Comparison of ENCODE assay signal across 12 cellular contexts in genomic region chr12:50520345-50520744, GRCh38. TPM values are rescaled to one million over a fixed set of nuclear protein-coding genes. Genes with fewer than 3 reads are reported as not detected.
A peak's percentile ranks its signal among the peaks of the same experiment; 100 is the strongest.
DNase-seq lines count a peak whose midpoint lies in the region; ATAC-seq and TF ChIP-seq lines count a peak whose summit lies in the region.
"Had no signal": no experiment of that assay in that cellular context is flagged by ENCODE, and none has a peak within 500 bp of the region (broad histone marks: within the 10 kb centered on the region; RNA-seq: fewer than 3 reads in every experiment).

No MANE protein-coding gene starts in this region.

- DNase-seq in activated T-cell treated with anti-CD3 and anti-CD28 coated beads, Interleukin-2, amount 50 U/mL, for 24 hours, result no peak
- DNase-seq in activated T-cell treated with anti-CD3 and anti-CD28 coated beads for 4 hours, result no peak
- no peak for DNase-seq in WTC11 (ENCODE audit: low spot score)
- no peak for DNase-seq in immature natural killer cell
- DNase-seq in stimulated activated naive CD8-positive, alpha-beta T cell treated with anti-CD3 and anti-CD28 coated beads, Interleukin-15, amount 100 ng/mL, for 72 hours, result no peak
- no peak for DNase-seq in GM10248 (ENCODE audit: extremely low spot score)
- DNase-seq in NCI-H2196 (lab: John Stamatoyannopoulos, UW; ENCODE audit: unreplicated experiment), result no peak
- DNase-seq in RKO (ENCODE audit: low spot score), result no peak
- DNase-seq: activated CD4-positive, alpha-beta T cell treated with anti-CD3 and anti-CD28 coated beads, Interleukin-2, amount 50 U/mL, for 4 hours; NCI-H1105; NCI-H526 treated with DMSO at 0.1 percent for 48 hours had no signal

- peak overlapping the region; percentile 83 for H3K27ac Mint-ChIP-seq in activated T-cell treated with anti-CD3 and anti-CD28 coated beads, Interleukin-2, amount 50 U/mL, for 24 hours
- H3K27ac Mint-ChIP-seq in WTC11, result peak overlapping the region; percentile 57; the same call in 1 of the 2 replicates
- peak overlapping the region; percentile 45 to 79 (median 66) for H3K27ac Mint-ChIP-seq in immature natural killer cell
- peak overlapping the region; percentile 55 to 87 for H3K27ac Mint-ChIP-seq in stimulated activated naive CD8-positive, alpha-beta T cell treated with anti-CD3 and anti-CD28 coated beads, Interleukin-15, amount 100 ng/mL, for 72 hours

- no peak for ATAC-seq in WTC11
- no peak for ATAC-seq in stimulated activated naive CD8-positive, alpha-beta T cell treated with anti-CD3 and anti-CD28 coated beads, Interleukin-15, amount 100 ng/mL, for 72 hours

- peak overlapping the region; percentile 52 for H3K4me3 Mint-ChIP-seq in activated T-cell treated with anti-CD3 and anti-CD28 coated beads, Interleukin-2, amount 50 U/mL, for 24 hours
- no peak overlapping the region for H3K4me3 Mint-ChIP-seq in WTC11
- peak overlapping the region in 4 of 5 donors; percentile 32 to 53 (median 42) for H3K4me3 Mint-ChIP-seq in immature natural killer cell
- peak overlapping the region; percentile 64 to 78 for H3K4me3 Mint-ChIP-seq in stimulated activated naive CD8-positive, alpha-beta T cell treated with anti-CD3 and anti-CD28 coated beads, Interleukin-15, amount 100 ng/mL, for 72 hours
- H3K4me3 Mint-ChIP-seq: neural crest cell had no signal

- peaks cover 22% of the 10 kb centered on the region for H3K36me3 Mint-ChIP-seq in activated T-cell treated with anti-CD3 and anti-CD28 coated beads, Interleukin-2, amount 50 U/mL, for 24 hours (ENCODE audit: low read depth)
- peaks cover 6% of the 10 kb centered on the region for H3K36me3 Mint-ChIP-seq in WTC11
- peaks cover 0 to 3% (median 0%) of the 10 kb centered on the region in 3 donors for H3K36me3 Mint-ChIP-seq in immature natural killer cell

- no peaks in the 10 kb centered on the region for H3K9me3 Mint-ChIP-seq in activated T-cell treated with anti-CD3 and anti-CD28 coated beads, Interleukin-2, amount 50 U/mL, for 24 hours
- H3K9me3 Mint-ChIP-seq in WTC11, result no peaks in the 10 kb centered on the region
- H3K9me3 Mint-ChIP-seq in immature natural killer cell, result no peaks in the 10 kb centered on the region
- H3K9me3 Mint-ChIP-seq in stimulated activated naive CD8-positive, alpha-beta T cell treated with anti-CD3 and anti-CD28 coated beads, Interleukin-15, amount 100 ng/mL, for 72 hours, result no peaks in the 10 kb centered on the region
- H3K9me3 Mint-ChIP-seq: neural crest cell had no signal

- H3K4me1 Mint-ChIP-seq in activated T-cell treated with anti-CD3 and anti-CD28 coated beads, Interleukin-2, amount 50 U/mL, for 24 hours (ENCODE audit: low read depth), result peaks cover 48% of the 10 kb centered on the region
- H3K4me1 Mint-ChIP-seq in WTC11 (peaks cover 10% of the 10 kb centered on the region), immature natural killer cell (peaks cover 33 to 39% of the 10 kb centered on the region in 2 donors)
- H3K4me1 Mint-ChIP-seq in stimulated activated naive CD8-positive, alpha-beta T cell treated with anti-CD3 and anti-CD28 coated beads, Interleukin-15, amount 100 ng/mL, for 72 hours, result peaks cover 60% of the 10 kb centered on the region

- POLR2A ChIA-PET in WTC11 (lab: Charles Lee) (no interaction called here), GM10248 (lab: Yijun Ruan, JAX) (interaction anchor here (0.6 to 0.7 kb wide), 2 partner anchors 17 to 63 kb away, joined by 4 to 6 read pairs; no protein-coding TSS in a partner anchor)

- CTCF ChIA-PET in WTC11 (lab: Charles Lee) (no interaction called here), GM10248 (lab: Yijun Ruan, JAX) (interaction anchor here (0.7 to 7.2 kb wide), 7 partner anchors 8 to 119 kb away, joined by 3 to 75 read pairs (median 3); partner anchors contain the start of gene DIP2B)

- no peaks in the 10 kb centered on the region for H3K27me3 Mint-ChIP-seq in activated T-cell treated with anti-CD3 and anti-CD28 coated beads, Interleukin-2, amount 50 U/mL, for 24 hours
- H3K27me3 Mint-ChIP-seq in WTC11 (ENCODE audit: low read depth), result no peaks in the 10 kb centered on the region
- no peaks in the 10 kb centered on the region for H3K27me3 Mint-ChIP-seq in immature natural killer cell (ENCODE audit: low read depth in 3 of 3)
- H3K27me3 Mint-ChIP-seq in stimulated activated naive CD8-positive, alpha-beta T cell treated with anti-CD3 and anti-CD28 coated beads, Interleukin-15, amount 100 ng/mL, for 72 hours, result no peaks in the 10 kb centered on the region

- TF ChIP-seq CTCF in WTC11 (IDR thresholded peaks at IDR 0.05) (no peak), GM10248 (IDR thresholded peaks at IDR 0.05; ENCODE audit: control extremely low read depth, extremely low read depth, low read depth, missing control alignments) (no peak)

TF ChIP-seq in WTC11, 78 proteins besides CTCF, POLR2A, EP300 and RAD21 (continues in another document):
- TF ChIP-seq OVOL2 (CRISPR knock-in tag; IDR thresholded peaks at IDR 0.05; ENCODE audit: borderline replicate concordance) (no peak), NR2C2 (CRISPR knock-in tag; IDR thresholded peaks at IDR 0.05) (no peak), TCF7 (CRISPR knock-in tag; IDR thresholded peaks at IDR 0.05; ENCODE audit: low read depth) (no peak), AR (CRISPR knock-in tag; IDR thresholded peaks at IDR 0.05) (no peak), ZNF138 (CRISPR knock-in tag; conservative IDR thresholded peaks at IDR 0.05) (no peak), E2F1 (CRISPR knock-in tag; IDR thresholded peaks at IDR 0.05) (no peak), ZNF416 (CRISPR knock-in tag; IDR thresholded peaks at IDR 0.05) (no peak), ELF4 (CRISPR knock-in tag; IDR thresholded peaks at IDR 0.05; ENCODE audit: low read depth) (no peak), ZNF512 (CRISPR knock-in tag; IDR thresholded peaks at IDR 0.05; ENCODE audit: borderline replicate concordance) (no peak), ZNF121 (CRISPR knock-in tag; IDR thresholded peaks at IDR 0.05) (no peak), GTF2I (CRISPR knock-in tag; conservative IDR thresholded peaks at IDR 0.05) (no peak), ZNF263 (CRISPR knock-in tag; IDR thresholded peaks at IDR 0.05; ENCODE audit: low read depth) (no peak)
- TF ChIP-seq, protein P1, sequence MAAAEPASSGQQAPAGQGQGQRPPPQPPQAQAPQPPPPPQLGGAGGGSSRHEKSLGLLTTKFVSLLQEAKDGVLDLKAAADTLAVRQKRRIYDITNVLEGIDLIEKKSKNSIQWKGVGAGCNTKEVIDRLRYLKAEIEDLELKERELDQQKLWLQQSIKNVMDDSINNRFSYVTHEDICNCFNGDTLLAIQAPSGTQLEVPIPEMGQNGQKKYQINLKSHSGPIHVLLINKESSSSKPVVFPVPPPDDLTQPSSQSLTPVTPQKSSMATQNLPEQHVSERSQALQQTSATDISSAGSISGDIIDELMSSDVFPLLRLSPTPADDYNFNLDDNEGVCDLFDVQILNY (CRISPR knock-in tag; IDR thresholded peaks at IDR 0.05), result no peak
- TF ChIP-seq, protein P2, sequence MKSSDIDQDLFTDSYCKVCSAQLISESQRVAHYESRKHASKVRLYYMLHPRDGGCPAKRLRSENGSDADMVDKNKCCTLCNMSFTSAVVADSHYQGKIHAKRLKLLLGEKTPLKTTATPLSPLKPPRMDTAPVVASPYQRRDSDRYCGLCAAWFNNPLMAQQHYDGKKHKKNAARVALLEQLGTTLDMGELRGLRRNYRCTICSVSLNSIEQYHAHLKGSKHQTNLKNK (CRISPR knock-in tag; IDR thresholded peaks at IDR 0.05), result no peak

RNA-seq across cellular contexts. Expression of gene DIP2B, which starts 15.6 kb away (rescaled TPM):
- total RNA-seq in WTC11 (2021), result 20.6 to 26.1 TPM (median 22.0 TPM) in 3 replicates
- polyA plus RNA-seq in immature natural killer cell, result 1 to 10 TPM; 2.0 to 7.2 (median 3.4) TPM
